Comparison of ENCODE assay signal across 14 cellular contexts in the genomic region with DNA sequence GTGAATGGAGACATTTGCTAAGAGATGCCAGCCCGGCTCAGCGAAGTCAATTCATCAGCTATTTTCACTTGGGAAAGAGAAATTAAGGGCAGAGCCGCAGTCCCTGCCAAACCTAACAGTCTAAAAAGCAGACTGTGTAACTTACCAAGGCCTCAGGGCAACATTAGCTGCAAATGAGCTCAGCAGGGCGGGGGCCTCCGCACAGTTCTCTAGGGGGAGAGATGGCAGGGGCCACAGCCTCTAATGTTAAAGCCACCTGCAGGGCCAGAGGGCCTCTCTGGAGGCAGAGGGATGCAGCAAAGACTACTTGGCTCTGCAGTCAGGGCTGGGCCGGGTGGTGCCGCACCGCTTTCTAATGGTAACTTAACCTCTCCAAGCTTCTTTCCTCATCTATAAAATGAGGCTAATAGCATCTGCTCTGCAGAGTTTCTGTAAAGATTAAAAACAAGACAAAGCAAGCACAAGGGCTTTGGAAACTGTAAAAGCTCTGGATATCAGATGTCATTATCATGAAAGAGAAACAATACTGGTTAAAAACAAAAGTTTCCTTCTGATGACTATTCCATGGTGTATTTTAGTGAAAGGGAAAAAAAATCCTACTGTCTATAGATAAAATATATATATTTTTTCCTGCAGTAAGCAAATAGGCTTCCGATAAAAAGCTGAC. TPM values are rescaled to one million over a fixed set of nuclear protein-coding genes. Genes with fewer than 3 reads are reported as not detected.
DNase-seq lines count a peak whose midpoint lies in the region; ATAC-seq and TF ChIP-seq lines count a peak whose summit lies in the region.
"Had no signal": no experiment of that assay in that cellular context is flagged by ENCODE, and none has a peak within 500 bp of the region (broad histone marks: within the 10 kb centered on the region; RNA-seq: fewer than 3 reads in every experiment).

No MANE protein-coding gene starts in this region.

- WGBS in aorta, 2 donors: 14 to 18% methylated on average over 9 of the region's 9 CpGs

- intact Hi-C loops in aorta (cut with DNase I): no loop called here

- H3K36me3 ChIP-seq in HEK293 (ENCODE audit: control insufficient read depth in 2 of 2, insufficient read depth in 1 of 2, low read length in 2 of 2): no peaks in the 10 kb centered on the region
- H3K36me3 ChIP-seq in RWPE2 (ENCODE audit: low read depth): no peaks in the 10 kb centered on the region
- H3K36me3 ChIP-seq in aorta (ENCODE audit: control insufficient read depth in 1 of 2, insufficient read depth in 2 of 2, low read length in 1 of 2): no peaks in the 10 kb centered on the region
- H3K36me3 ChIP-seq: left lung, ovary, suprapubic skin had no signal

- H3K9me3 ChIP-seq in HEK293 (ENCODE audit: control insufficient read depth, insufficient read depth, low read depth, low read length) (no peaks in the 10 kb centered on the region), RWPE2 (ENCODE audit: severe bottlenecking) (no peaks in the 10 kb centered on the region), aorta (ENCODE audit: control insufficient read depth, low read length) (no peaks in the 10 kb centered on the region)
- H3K9me3 ChIP-seq: left lung, ovary, suprapubic skin had no signal

- DNase-seq in RWPE2 (ENCODE audit: low spot score) (no peak), islet precursor cell (peak; percentile 87), aorta (peak in 1 of 2 donors; percentile 59), NCI-H1930 (lab: John Stamatoyannopoulos, UW) (no peak), SW480 (ENCODE audit: low spot score) (no peak)
- DNase-seq in activated CD4-positive, alpha-beta T cell treated with anti-CD3 and anti-CD28 coated beads, Interleukin-2, amount 50 U/mL, for 4 hours: no peak
- DNase-seq: DMS79; KBM-7; left lung; ovary; stimulated activated CD4-positive, alpha-beta T cell treated with anti-CD3 and anti-CD28 coated beads, Interleukin-4, amount 100 ng/mL, for 1 hour had no signal

- H3K27me3 ChIP-seq in RWPE2 (ENCODE audit: insufficient read depth, poor library complexity, severe bottlenecking) (no peaks in the 10 kb centered on the region), aorta (ENCODE audit: control insufficient read depth in 1 of 2, insufficient read depth in 2 of 2, low read length in 1 of 2) (no peaks in the 10 kb centered on the region)
- H3K27me3 ChIP-seq: left lung, ovary, suprapubic skin had no signal

- peak; percentile 13; the same call in 1 of the 3 replicates for ATAC-seq in RWPE2 (ENCODE audit: low read depth)
- peak; percentile 58 for ATAC-seq in aorta (ENCODE audit: low FRiP score)
- ATAC-seq: activated naive CD4-positive, alpha-beta T cell treated with anti-CD3 and anti-CD28 coated beads, Interleukin-2, amount 50 U/mL, for 72 hours had no signal

- H3K4me1 ChIP-seq in HEK293 (ENCODE audit: control insufficient read depth, insufficient read depth, low read length) (peaks cover 14% of the 10 kb centered on the region), RWPE2 (ENCODE audit: insufficient read depth, poor library complexity, severe bottlenecking) (peaks cover 44% of the 10 kb centered on the region), aorta (ENCODE audit: control insufficient read depth in 1 of 2, insufficient read depth in 2 of 2, low read length in 2 of 2) (peaks cover 0 to 3% of the 10 kb centered on the region in 2 donors)
- H3K4me1 ChIP-seq: left lung had no signal

- CTCF ChIA-PET in HEK293 (lab: Yijun Ruan, JAX): interaction anchor here (0.6 to 1.6 kb wide), 5 partner anchors 13 to 90 kb away, joined by 3 to 10 read pairs (median 3); a partner anchor contains a TSS

- POLR2A ChIA-PET in HEK293 (lab: Yijun Ruan, JAX): interaction anchor here (0.7 to 1.6 kb wide), 5 partner anchors 13 to 161 kb away, joined by 3 to 16 read pairs (median 3); a partner anchor contains a TSS

- H3K4me3 ChIP-seq in HEK293 (ENCODE audit: low read depth, low read length) (no peak overlapping the region), RWPE2 (ENCODE audit: severe bottlenecking) (no peak overlapping the region), aorta (ENCODE audit: low read length in 2 of 2) (no peak overlapping the region)
- H3K4me3 ChIP-seq: left lung, ovary, suprapubic skin had no signal

- TF ChIP-seq CTCF in HEK293 (tag by site-specific recombination; IDR thresholded peaks at IDR 0.05) (no peak), RWPE2 (IDR thresholded peaks at IDR 0.05; ENCODE audit: poor library complexity, severe bottlenecking) (no peak)

- H3K27ac ChIP-seq in HEK293 (ENCODE audit: extremely low read depth, low read depth, low read length) (peak overlapping the region; percentile 80), RWPE2 (ENCODE audit: poor library complexity, severe bottlenecking) (peak overlapping the region; percentile 97), aorta (ENCODE audit: low read depth in 1 of 2, low read length in 2 of 2) (peak overlapping the region; percentile 2 to 20)
- H3K27ac ChIP-seq: ovary, suprapubic skin had no signal

TF ChIP-seq in HEK293, 187 proteins besides CTCF, POLR2A, EP300 and RAD21 (continues in another document):
- peak; percentile 94 for TF ChIP-seq KLF1 (tag by site-specific recombination; IDR thresholded peaks at IDR 0.05)
- TF ChIP-seq ZNF174 (tag by site-specific recombination; IDR thresholded peaks at IDR 0.05): no peak
- TF ChIP-seq ZBTB21 (tag by site-specific recombination; IDR thresholded peaks at IDR 0.05): no peak
- TF ChIP-seq MYNN (tag by site-specific recombination; IDR thresholded peaks at IDR 0.05; ENCODE audit: borderline replicate concordance): no peak
- TF ChIP-seq ZNF302 (tag by site-specific recombination; IDR thresholded peaks at IDR 0.05; ENCODE audit: low read depth): no peak
- TF ChIP-seq, protein P1, sequence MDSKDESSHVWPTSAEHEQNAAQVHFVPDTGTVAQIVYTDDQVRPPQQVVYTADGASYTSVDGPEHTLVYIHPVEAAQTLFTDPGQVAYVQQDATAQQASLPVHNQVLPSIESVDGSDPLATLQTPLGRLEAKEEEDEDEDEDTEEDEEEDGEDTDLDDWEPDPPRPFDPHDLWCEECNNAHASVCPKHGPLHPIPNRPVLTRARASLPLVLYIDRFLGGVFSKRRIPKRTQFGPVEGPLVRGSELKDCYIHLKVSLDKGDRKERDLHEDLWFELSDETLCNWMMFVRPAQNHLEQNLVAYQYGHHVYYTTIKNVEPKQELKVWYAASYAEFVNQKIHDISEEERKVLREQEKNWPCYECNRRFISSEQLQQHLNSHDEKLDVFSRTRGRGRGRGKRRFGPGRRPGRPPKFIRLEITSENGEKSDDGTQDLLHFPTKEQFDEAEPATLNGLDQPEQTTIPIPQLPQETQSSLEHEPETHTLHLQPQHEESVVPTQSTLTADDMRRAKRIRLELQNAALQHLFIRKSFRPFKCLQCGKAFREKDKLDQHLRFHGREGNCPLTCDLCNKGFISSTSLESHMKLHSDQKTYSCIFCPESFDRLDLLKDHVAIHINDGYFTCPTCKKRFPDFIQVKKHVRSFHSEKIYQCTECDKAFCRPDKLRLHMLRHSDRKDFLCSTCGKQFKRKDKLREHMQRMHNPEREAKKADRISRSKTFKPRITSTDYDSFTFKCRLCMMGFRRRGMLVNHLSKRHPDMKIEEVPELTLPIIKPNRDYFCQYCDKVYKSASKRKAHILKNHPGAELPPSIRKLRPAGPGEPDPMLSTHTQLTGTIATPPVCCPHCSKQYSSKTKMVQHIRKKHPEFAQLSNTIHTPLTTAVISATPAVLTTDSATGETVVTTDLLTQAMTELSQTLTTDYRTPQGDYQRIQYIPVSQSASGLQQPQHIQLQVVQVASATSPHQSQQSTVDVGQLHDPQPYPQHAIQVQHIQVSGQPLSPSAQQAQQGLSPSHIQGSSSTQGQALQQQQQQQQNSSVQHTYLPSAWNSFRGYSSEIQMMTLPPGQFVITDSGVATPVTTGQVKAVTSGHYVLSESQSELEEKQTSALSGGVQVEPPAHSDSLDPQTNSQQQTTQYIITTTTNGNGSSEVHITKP (tag by site-specific recombination; IDR thresholded peaks at IDR 0.05): peak; percentile 53
- TF ChIP-seq ZNF623 (tag by site-specific recombination; IDR thresholded peaks at IDR 0.05): no peak
- TF ChIP-seq, protein P2, sequence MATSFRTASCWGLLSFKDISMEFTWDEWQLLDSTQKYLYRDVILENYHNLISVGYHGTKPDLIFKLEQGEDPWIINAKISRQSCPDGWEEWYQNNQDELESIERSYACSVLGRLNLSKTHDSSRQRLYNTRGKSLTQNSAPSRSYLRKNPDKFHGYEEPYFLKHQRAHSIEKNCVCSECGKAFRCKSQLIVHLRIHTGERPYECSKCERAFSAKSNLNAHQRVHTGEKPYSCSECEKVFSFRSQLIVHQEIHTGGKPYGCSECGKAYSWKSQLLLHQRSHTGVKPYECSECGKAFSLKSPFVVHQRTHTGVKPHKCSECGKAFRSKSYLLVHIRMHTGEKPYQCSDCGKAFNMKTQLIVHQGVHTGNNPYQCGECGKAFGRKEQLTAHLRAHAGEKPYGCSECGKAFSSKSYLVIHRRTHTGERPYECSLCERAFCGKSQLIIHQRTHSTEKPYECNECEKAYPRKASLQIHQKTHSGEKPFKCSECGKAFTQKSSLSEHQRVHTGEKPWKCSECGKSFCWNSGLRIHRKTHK (tag by site-specific recombination; IDR thresholded peaks at IDR 0.05): no peak
- no peak for TF ChIP-seq BCL11B (tag by site-specific recombination; IDR thresholded peaks at IDR 0.05; ENCODE audit: low read depth)
- no peak for TF ChIP-seq KLF16 (tag by site-specific recombination; IDR thresholded peaks at IDR 0.05)
- TF ChIP-seq ZEB2 (tag by site-specific recombination; IDR thresholded peaks at IDR 0.05): peak; percentile 67
- TF ChIP-seq ZNF404 (tag by site-specific recombination; IDR thresholded peaks at IDR 0.05): no peak
- TF ChIP-seq, protein P3, sequence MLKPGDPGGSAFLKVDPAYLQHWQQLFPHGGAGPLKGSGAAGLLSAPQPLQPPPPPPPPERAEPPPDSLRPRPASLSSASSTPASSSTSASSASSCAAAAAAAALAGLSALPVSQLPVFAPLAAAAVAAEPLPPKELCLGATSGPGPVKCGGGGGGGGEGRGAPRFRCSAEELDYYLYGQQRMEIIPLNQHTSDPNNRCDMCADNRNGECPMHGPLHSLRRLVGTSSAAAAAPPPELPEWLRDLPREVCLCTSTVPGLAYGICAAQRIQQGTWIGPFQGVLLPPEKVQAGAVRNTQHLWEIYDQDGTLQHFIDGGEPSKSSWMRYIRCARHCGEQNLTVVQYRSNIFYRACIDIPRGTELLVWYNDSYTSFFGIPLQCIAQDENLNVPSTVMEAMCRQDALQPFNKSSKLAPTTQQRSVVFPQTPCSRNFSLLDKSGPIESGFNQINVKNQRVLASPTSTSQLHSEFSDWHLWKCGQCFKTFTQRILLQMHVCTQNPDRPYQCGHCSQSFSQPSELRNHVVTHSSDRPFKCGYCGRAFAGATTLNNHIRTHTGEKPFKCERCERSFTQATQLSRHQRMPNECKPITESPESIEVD (tag by site-specific recombination; IDR thresholded peaks at IDR 0.05): peak; percentile 93
- TF ChIP-seq ZNF660 (tag by site-specific recombination; IDR thresholded peaks at IDR 0.05): no peak
- TF ChIP-seq ZSCAN23 (tag by site-specific recombination; IDR thresholded peaks at IDR 0.05): no peak

RNA-seq across cellular contexts. Expression of a gene that starts 13.4 kb away (rescaled TPM):
- total RNA-seq in aorta: 10 to 100 TPM; 36.6 to 86.0 TPM
- 1 to 10 TPM; 4.6 to 8.4 TPM for polyA plus RNA-seq in aorta

Comparison
In these comparisons a context has a peak if more than half of its experiments do, and no peak if none do; other contexts are left out.
1. H3K27ac ChIP-seq: peak in every context shown above with its lines; median percentile 97 in RWPE2; 80 in HEK293; 11 in aorta.